Comparison of ENCODE assay signal across 14 cellular contexts in the genomic region with DNA sequence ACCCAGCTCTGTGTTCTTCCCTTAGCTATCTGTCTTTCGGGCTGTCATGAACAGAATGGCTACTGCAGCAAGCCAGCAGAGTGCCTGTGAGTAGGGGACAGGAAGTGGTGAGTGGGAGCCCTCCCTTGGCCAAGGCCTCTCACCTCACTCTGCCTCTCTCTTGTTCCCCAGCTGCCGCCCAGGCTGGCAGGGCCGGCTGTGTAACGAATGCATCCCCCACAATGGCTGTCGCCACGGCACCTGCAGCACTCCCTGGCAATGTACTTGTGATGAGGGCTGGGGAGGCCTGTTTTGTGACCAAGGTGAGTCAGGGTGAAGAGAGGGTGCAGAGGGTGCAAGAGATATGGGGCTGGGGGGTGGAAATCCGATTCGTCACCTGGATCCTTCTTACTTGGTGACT. TPM values are rescaled to one million over a fixed set of nuclear protein-coding genes. Genes with fewer than 3 reads are reported as not detected.
DNase-seq lines count a peak whose midpoint lies in the region; ATAC-seq and TF ChIP-seq lines count a peak whose summit lies in the region.
"Had no signal": no experiment of that assay in that cellular context is flagged by ENCODE, and none has a peak within 500 bp of the region (broad histone marks: within the 10 kb centered on the region; RNA-seq: fewer than 3 reads in every experiment).

No MANE protein-coding gene starts in this region.

- no peaks in the 10 kb centered on the region for H3K9me3 ChIP-seq in OCI-LY7 (ENCODE audit: low read length)
- H3K9me3 ChIP-seq in mesodermal cell (ENCODE audit: control insufficient read depth, low read length): no peaks in the 10 kb centered on the region
- no peaks in the 10 kb centered on the region for H3K9me3 ChIP-seq in prostate gland

- intact Hi-C loops in OCI-LY7 (cut with micrococcal nuclease; ENCODE audit: unreplicated experiment): no loop called here
- intact Hi-C loops in prostate gland (cut with DNase I): no loop called here

- WGBS in mesodermal cell (ENCODE audit: insufficient coverage in 2 of 2), 2 experiments: 50 to 70% methylated on average over 2 to 6 of the region's 8 CpGs
- WGBS in prostate gland: 88% methylated on average over 8 of the region's 8 CpGs

- H4K20me1 ChIP-seq in OCI-LY7 (ENCODE audit: insufficient read depth, low read length): no peaks in the 10 kb centered on the region

- POLR2A ChIA-PET in OCI-LY7 (lab: Charles Lee): interaction anchor here (0.6 to 1.0 kb wide), 2 partner anchors 29 to 45 kb away, joined by 3 to 4 read pairs; no protein-coding TSS in a partner anchor

- no peak for ATAC-seq in GM19328 (IDR thresholded peaks at IDR 0.05; ENCODE audit: unreplicated experiment)
- ATAC-seq: activated CD4-positive, alpha-beta T cell treated with anti-CD3 and anti-CD28 coated beads for 36 hours had no signal

- no peak overlapping the region for H3K4me2 ChIP-seq in OCI-LY7 (ENCODE audit: low read length)

- TF ChIP-seq POLR2A in prostate gland (IDR thresholded peaks at IDR 0.05): no peak

- in situ Hi-C loops in brain microvascular endothelial cell (cut with HindIII; ENCODE audit: low pct_ligation_motif_present, low sequenced_read_pairs): no loop called here

- TF ChIP-seq CTCF in GM12872 (IDR thresholded peaks at IDR 0.05; ENCODE audit: insufficient read depth, low read depth, low read length) (0 out of 3 replicates have a peak, but pooled peaks have one; percentile 14), OCI-LY7 (conservative IDR thresholded peaks at IDR 0.05; ENCODE audit: low read length) (no peak), brain microvascular endothelial cell (IDR thresholded peaks at IDR 0.05; ENCODE audit: low read depth, low read length, missing control alignments) (no peak), prostate gland (IDR thresholded peaks at IDR 0.05) (no peak)

- BruUV-seq in OCI-LY7 (replicated peaks; lab: Mats Ljungman, UMichigan): no TSS peak

- no peaks in the 10 kb centered on the region for H3K79me2 ChIP-seq in OCI-LY7 (ENCODE audit: insufficient read depth, low read depth, low read length)

- DNase-seq in COLO668 (lab: John Stamatoyannopoulos, UW; ENCODE audit: unreplicated experiment): peak; percentile 87
- DNase-seq in OCI-LY7 (ENCODE audit: low spot score): peak; percentile 22
- DNase-seq in GM19238 (ENCODE audit: insufficient read length, low spot score): no peak
- DNase-seq in brain microvascular endothelial cell: no peak
- DNase-seq in prostate gland (ENCODE audit: low spot score): no peak
- DNase-seq: activated CD4-positive, alpha-beta T cell treated with anti-CD3 and anti-CD28 coated beads for 36 hours; activated naive CD4-positive, alpha-beta T cell treated with Interleukin-2 at 50 U/mL for 16 hours; cortex of kidney; midbrain; RPMI8226; stimulated activated CD8-positive, alpha-beta memory T cell treated with anti-CD3 and anti-CD28 coated beads, Interleukin-4, amount 100 ng/mL, for 48 hours had no signal

- H3K36me3 ChIP-seq in OCI-LY7 (ENCODE audit: insufficient read depth, low read length) (no peaks in the 10 kb centered on the region), mesodermal cell (ENCODE audit: control insufficient read depth, insufficient read depth, low read length) (peaks cover 7% of the 10 kb centered on the region), brain microvascular endothelial cell (replicated peaks) (no peaks in the 10 kb centered on the region), prostate gland (no peaks in the 10 kb centered on the region)

- H3K9me2 ChIP-seq in OCI-LY7 (ENCODE audit: insufficient read depth, low read length): no peaks in the 10 kb centered on the region

- H3K4me3 ChIP-seq in OCI-LY7 (ENCODE audit: low read depth, low read length, poor library complexity, severe bottlenecking) (no peak overlapping the region), mesodermal cell (ENCODE audit: extremely low read depth, insufficient read depth, low read length, poor library complexity, severe bottlenecking) (peak overlapping the region; percentile 38), brain microvascular endothelial cell (ENCODE audit: low read depth, low read length) (no peak overlapping the region), prostate gland (no peak overlapping the region)

- CTCF ChIA-PET in OCI-LY7 (lab: Charles Lee; ENCODE audit: unreplicated experiment): no interaction called here

- H3K4me1 ChIP-seq in OCI-LY7 (ENCODE audit: insufficient read depth, low read length, poor library complexity, severe bottlenecking) (peaks cover 31% of the 10 kb centered on the region), mesodermal cell (ENCODE audit: control insufficient read depth, insufficient read depth, low read length, poor library complexity, severe bottlenecking) (peaks cover 15% of the 10 kb centered on the region), prostate gland (replicated peaks) (peaks cover 19% of the 10 kb centered on the region)

- H3K27me3 ChIP-seq in brain microvascular endothelial cell (replicated peaks) (peaks cover 22% of the 10 kb centered on the region), prostate gland (replicated peaks; ENCODE audit: insufficient read depth) (peaks cover 2% of the 10 kb centered on the region)

- no peak overlapping the region for H2AFZ ChIP-seq in OCI-LY7 (ENCODE audit: low read length)

- H3K27ac ChIP-seq in OCI-LY7 (ENCODE audit: low read depth, low read length, poor library complexity, severe bottlenecking) (no peak overlapping the region), mesodermal cell (ENCODE audit: low read depth, low read length, severe bottlenecking) (no peak overlapping the region), brain microvascular endothelial cell (no peak overlapping the region), prostate gland (no peak overlapping the region)

RNA-seq across cellular contexts. Expression of gene DLL4, which starts 3.0 kb away (rescaled TPM):
- 0.19 TPM in 1 of 2 replicates, not detected in the other for total RNA-seq in OCI-LY7 (2014; rRNA removed; shearing (Covaris generic))
- total RNA-seq in OCI-LY7 (2022) (0.15 TPM in 1 of 2 replicates, not detected in the other), prostate gland (1 to 10 TPM; 6.2 to 6.5 TPM)
- 51.5 TPM for polyA plus RNA-seq in mesodermal cell (2013, experiment 1 of 2)
- 31.4 TPM for polyA plus RNA-seq in mesodermal cell (2013, experiment 2 of 2)

RNA-seq across cellular contexts. Expression of gene CHAC1, which starts 21.1 kb away (rescaled TPM):
- total RNA-seq in OCI-LY7 (2014; rRNA removed; shearing (Covaris generic)): 40.4 and 41.4 TPM in 2 replicates
- 35.3 and 55.6 TPM in 2 replicates for total RNA-seq in OCI-LY7 (2022)
- polyA plus RNA-seq in mesodermal cell (2013, experiment 1 of 2): 18.9 TPM
- 18.7 TPM for polyA plus RNA-seq in mesodermal cell (2013, experiment 2 of 2)
- 1 to 10 TPM in 1 of 2 donors, under 1 TPM in 1; 0.18 to 2.7 TPM for total RNA-seq in prostate gland

RNA-seq across cellular contexts. Expression of gene VPS18, which starts 37.9 kb away (rescaled TPM):
- 24.5 and 26.2 TPM in 2 replicates for total RNA-seq in OCI-LY7 (2014; rRNA removed; shearing (Covaris generic))
- total RNA-seq in OCI-LY7 (2022) (26.4 and 30.7 TPM in 2 replicates), prostate gland (10 to 100 TPM; 32.4 to 39.0 TPM)
- 15.4 TPM for polyA plus RNA-seq in mesodermal cell (2013, experiment 1 of 2)
- polyA plus RNA-seq in mesodermal cell (2013, experiment 2 of 2): 14.4 TPM

RNA-seq across cellular contexts. Expression of gene RHOV, which starts 58.1 kb away (rescaled TPM):
- total RNA-seq in OCI-LY7 (2014; rRNA removed; shearing (Covaris generic)): 0.80 and 1.5 TPM in 2 replicates
- total RNA-seq in OCI-LY7 (2022) (0.63 and 0.85 TPM in 2 replicates), prostate gland (10 to 100 TPM in 1 of 2 donors, 1 to 10 TPM in 1; 5.9 to 11.7 TPM)
- polyA plus RNA-seq in mesodermal cell (2013, experiment 1 of 2): not detected
- polyA plus RNA-seq in mesodermal cell (2013, experiment 2 of 2): not detected

Comparison
In these comparisons a context has a peak if more than half of its experiments do, and no peak if none do; other contexts are left out.
1. DNase-seq: peak in COLO668 (single experiment) and OCI-LY7 (single experiment); none in GM19238 (single experiment), brain microvascular endothelial cell (single experiment) and prostate gland (single experiment).
2. RNA of gene DLL4, which starts 3.0 kb away (total RNA-seq): 6.2 to 6.5 TPM in prostate gland; 0.15 to 0.19 TPM in OCI-LY7; every median in the first group is over 4 times any median in the second.
3. RNA of gene CHAC1, which starts 21.1 kb away (total RNA-seq): 35.3 to 55.6 TPM in OCI-LY7; 0.18 to 2.7 TPM in prostate gland; every median in the first group is over 4 times any median in the second.